1 cellular context compared by ENCODE assay signal in the genomic region with DNA sequence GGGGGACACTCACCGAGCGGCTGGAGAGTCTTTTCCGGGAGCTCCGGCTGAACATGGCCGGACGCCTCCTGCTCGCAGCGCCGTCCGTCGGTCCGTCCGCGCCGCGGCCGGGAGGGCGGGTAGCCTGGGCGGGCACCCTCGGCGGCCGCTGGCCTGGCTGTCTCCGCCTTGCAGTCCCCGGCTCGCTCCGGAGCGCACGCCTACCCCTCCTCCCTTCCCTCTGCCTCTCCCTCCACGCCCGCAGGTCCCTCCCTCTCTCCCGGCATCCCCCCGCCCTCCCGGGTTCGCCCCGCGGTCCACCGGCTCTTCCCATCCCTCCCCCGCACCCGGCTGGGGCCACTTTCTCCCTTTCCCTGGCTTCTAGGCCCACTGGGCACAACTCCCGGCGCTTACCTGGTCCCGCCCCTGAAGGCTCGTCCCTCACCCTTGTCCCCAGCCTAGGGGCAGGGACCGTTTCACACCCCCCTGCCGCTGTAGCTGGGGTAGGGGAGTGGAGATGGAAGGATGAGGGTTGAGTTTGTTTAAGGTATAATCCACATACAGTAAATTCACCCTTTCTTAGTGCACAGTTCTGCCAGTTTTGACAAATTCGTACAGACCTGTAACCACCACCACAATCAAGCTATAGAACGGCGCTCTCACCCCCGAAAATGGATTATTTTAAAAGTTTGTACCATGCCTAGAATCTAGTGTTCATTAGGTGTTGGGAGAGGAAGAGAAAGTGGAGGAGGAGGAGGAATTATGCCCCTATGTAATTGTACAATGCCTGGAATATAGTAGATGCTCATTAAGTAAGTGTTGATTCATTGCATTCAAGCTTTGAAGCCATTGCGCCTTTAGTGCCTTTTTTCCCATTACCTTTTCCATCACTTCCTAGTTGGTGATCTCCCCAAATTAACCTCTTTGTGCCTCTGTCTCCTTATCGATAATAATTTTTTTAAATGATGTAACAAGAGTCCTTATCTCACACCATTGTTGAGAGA.
A peak's percentile ranks its signal among the peaks of the same experiment; 100 is the strongest.
TF ChIP-seq lines count a peak whose summit lies in the region.

No MANE protein-coding gene starts in this region.

TF ChIP-seq in GM12878, 131 proteins besides CTCF, POLR2A, EP300 and RAD21 (continued from another document):
- TF ChIP-seq ETV6 (conservative IDR thresholded peaks at IDR 0.05 in 1 of 2, IDR thresholded peaks at IDR 0.05 in 1 of 2; ENCODE audit: borderline replicate concordance in 1 of 2, low read depth in 1 of 2) (0 out of 4 replicates have a peak, but pooled peaks of 1 of the 2 experiments have one; percentile 43), BRCA1 (IDR thresholded peaks at IDR 0.05; ENCODE audit: low read depth, low read length) (no peak), CREM (IDR thresholded peaks at IDR 0.05; ENCODE audit: low read depth) (no peak), ASH2L (IDR thresholded peaks at IDR 0.05; ENCODE audit: borderline replicate concordance, low read depth) (no peak), GATAD2B (conservative IDR thresholded peaks at IDR 0.05; ENCODE audit: low read depth) (peak; percentile 35; the same call in 1 of the 2 replicates), RBBP5 (conservative IDR thresholded peaks at IDR 0.05) (no peak), MEF2A (IDR thresholded peaks at IDR 0.05; ENCODE audit: insufficient read depth, low read depth, low read length) (no peak), RB1 (IDR thresholded peaks at IDR 0.05; ENCODE audit: borderline replicate concordance) (no peak)
- TF ChIP-seq, protein P1, sequence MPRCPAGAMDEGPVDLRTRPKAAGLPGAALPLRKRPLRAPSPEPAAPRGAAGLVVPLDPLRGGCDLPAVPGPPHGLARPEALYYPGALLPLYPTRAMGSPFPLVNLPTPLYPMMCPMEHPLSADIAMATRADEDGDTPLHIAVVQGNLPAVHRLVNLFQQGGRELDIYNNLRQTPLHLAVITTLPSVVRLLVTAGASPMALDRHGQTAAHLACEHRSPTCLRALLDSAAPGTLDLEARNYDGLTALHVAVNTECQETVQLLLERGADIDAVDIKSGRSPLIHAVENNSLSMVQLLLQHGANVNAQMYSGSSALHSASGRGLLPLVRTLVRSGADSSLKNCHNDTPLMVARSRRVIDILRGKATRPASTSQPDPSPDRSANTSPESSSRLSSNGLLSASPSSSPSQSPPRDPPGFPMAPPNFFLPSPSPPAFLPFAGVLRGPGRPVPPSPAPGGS (IDR thresholded peaks at IDR 0.05; ENCODE audit: borderline replicate concordance, insufficient read depth, low read depth, low read length, poor library complexity, severe bottlenecking), result no peak
- TF ChIP-seq, protein P2, sequence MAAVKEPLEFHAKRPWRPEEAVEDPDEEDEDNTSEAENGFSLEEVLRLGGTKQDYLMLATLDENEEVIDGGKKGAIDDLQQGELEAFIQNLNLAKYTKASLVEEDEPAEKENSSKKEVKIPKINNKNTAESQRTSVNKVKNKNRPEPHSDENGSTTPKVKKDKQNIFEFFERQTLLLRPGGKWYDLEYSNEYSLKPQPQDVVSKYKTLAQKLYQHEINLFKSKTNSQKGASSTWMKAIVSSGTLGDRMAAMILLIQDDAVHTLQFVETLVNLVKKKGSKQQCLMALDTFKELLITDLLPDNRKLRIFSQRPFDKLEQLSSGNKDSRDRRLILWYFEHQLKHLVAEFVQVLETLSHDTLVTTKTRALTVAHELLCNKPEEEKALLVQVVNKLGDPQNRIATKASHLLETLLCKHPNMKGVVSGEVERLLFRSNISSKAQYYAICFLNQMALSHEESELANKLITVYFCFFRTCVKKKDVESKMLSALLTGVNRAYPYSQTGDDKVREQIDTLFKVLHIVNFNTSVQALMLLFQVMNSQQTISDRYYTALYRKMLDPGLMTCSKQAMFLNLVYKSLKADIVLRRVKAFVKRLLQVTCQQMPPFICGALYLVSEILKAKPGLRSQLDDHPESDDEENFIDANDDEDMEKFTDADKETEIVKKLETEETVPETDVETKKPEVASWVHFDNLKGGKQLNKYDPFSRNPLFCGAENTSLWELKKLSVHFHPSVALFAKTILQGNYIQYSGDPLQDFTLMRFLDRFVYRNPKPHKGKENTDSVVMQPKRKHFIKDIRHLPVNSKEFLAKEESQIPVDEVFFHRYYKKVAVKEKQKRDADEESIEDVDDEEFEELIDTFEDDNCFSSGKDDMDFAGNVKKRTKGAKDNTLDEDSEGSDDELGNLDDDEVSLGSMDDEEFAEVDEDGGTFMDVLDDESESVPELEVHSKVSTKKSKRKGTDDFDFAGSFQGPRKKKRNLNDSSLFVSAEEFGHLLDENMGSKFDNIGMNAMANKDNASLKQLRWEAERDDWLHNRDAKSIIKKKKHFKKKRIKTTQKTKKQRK (IDR thresholded peaks at IDR 0.05; ENCODE audit: low read depth, low read length), result no peak
